In genomic region chr18:31683968-31684278, GRCh38 we compare ENCODE assay signal across 9 cellular contexts. TPM values are rescaled to one million over a fixed set of nuclear protein-coding genes. Genes with fewer than 3 reads are reported as not detected.
A peak's percentile ranks its signal among the peaks of the same experiment; 100 is the strongest.
DNase-seq lines count a peak whose midpoint lies in the region; ATAC-seq and TF ChIP-seq lines count a peak whose summit lies in the region.
"Had no signal": no experiment of that assay in that cellular context is flagged by ENCODE, and none has a peak within 500 bp of the region (broad histone marks: within the 10 kb centered on the region; RNA-seq: fewer than 3 reads in every experiment).

No MANE protein-coding gene starts in this region.

- H3K23me2 ChIP-seq in H9 (ENCODE audit: insufficient read length, low read depth, low read length, poor library complexity, severe bottlenecking): peaks cover 11% of the 10 kb centered on the region

- no peak overlapping the region for H3K27ac ChIP-seq in H9 (ENCODE audit: insufficient read length, low read depth, low read length)
- no peak overlapping the region for H3K27ac ChIP-seq in gastrocnemius medialis

- H4K5ac ChIP-seq in H9 (ENCODE audit: insufficient read length, low read depth, low read length): no peak overlapping the region

- peaks cover 15% of the 10 kb centered on the region for H3K4me1 ChIP-seq in H9 (ENCODE audit: insufficient read depth, low read length)
- peaks cover 8 to 12% of the 10 kb centered on the region in 2 donors for H3K4me1 ChIP-seq in gastrocnemius medialis

- H3K14ac ChIP-seq in H9 (ENCODE audit: insufficient read depth, low read length): peak overlapping the region; percentile 77; the same call in 1 of the 2 replicates

- H3K36me3 Mint-ChIP-seq in H9 (ENCODE audit: insufficient read depth in 1 of 3, low read depth in 3 of 3) (peaks cover 0 to 3% (median 0%) of the 10 kb centered on the region in 3 experiments; a peak in 2 of 7 replicates), T-cell (no peaks in the 10 kb centered on the region)

- no peak overlapping the region for H3K18ac ChIP-seq in H9 (ENCODE audit: insufficient read length, low read depth, low read length)

- no peaks in the 10 kb centered on the region for H4K20me1 ChIP-seq in H9 (ENCODE audit: control insufficient read depth, insufficient read depth, insufficient read length)

- H3K23ac ChIP-seq in H9 (ENCODE audit: insufficient read length, low read depth, low read length): no peak overlapping the region

- no peak overlapping the region for H2BK120ac ChIP-seq in H9 (ENCODE audit: low read depth, low read length, poor library complexity, severe bottlenecking)

- DNase-seq in H9 (no peak), T-cell (no peak), fibroblast of the aortic adventitia (ENCODE audit: low read depth) (no peak), gastrocnemius medialis (no peak), LoVo (ENCODE audit: low spot score) (no peak), Kasumi-1 (lab: John Stamatoyannopoulos, UW) (no peak), DMS53 (lab: John Stamatoyannopoulos, UW) (no peak), hepatic stellate cell (ENCODE audit: low spot score) (no peak)
- DNase-seq: GOT3 had no signal

- no peak for TF ChIP-seq POLR2A in gastrocnemius medialis (IDR thresholded peaks at IDR 0.05)

- no peak overlapping the region for H2AK5ac ChIP-seq in H9 (ENCODE audit: insufficient read length, low read length)

- H3K27me3 ChIP-seq in H9 (ENCODE audit: insufficient read depth, low read length): no peaks in the 10 kb centered on the region
- no peaks in the 10 kb centered on the region for H3K27me3 ChIP-seq in gastrocnemius medialis

- H3K4me3 Mint-ChIP-seq in H9 (peak overlapping the region; percentile 83 to 99), T-cell (peak overlapping the region; percentile 75 to 98 (median 88))

- H3K56ac ChIP-seq in H9 (ENCODE audit: insufficient read length, low read depth, low read length): no peak overlapping the region

- H3K27ac Mint-ChIP-seq in H9 (peak overlapping the region; percentile 67 to 97 (median 96); a peak in 6 of 7 replicates), T-cell (peak overlapping the region in 1 of 2 donors; percentile 47)

- H3K9me3 ChIP-seq in H9 (ENCODE audit: control insufficient read depth, low read depth, low read length) (no peaks in the 10 kb centered on the region), gastrocnemius medialis (no peaks in the 10 kb centered on the region)

- peak overlapping the region; percentile 91 for H3K9ac ChIP-seq in H9 (ENCODE audit: extremely low read depth, insufficient read length, low read length)

- POLR2A ChIA-PET in T-cell (lab: Charles Lee): no interaction called here

- no peak overlapping the region for H3T11ph ChIP-seq in H9 (ENCODE audit: low read length)

- intact Hi-C loops in gastrocnemius medialis (cut with DNase I; ENCODE audit: low total_unique reads): no loop called here

- peaks cover 31% of the 10 kb centered on the region; the same call in 1 of the 2 replicates for H3K79me2 ChIP-seq in H9 (ENCODE audit: insufficient read depth, low read length)

- no peak overlapping the region for H3K4ac ChIP-seq in H9 (ENCODE audit: low read depth, low read length)

- no CpG with 5 or more reads among the region's 9 CpGs for WGBS in H9 (ENCODE audit: extremely low coverage, insufficient read length, low lambda C conversion rate)

- CTCF ChIA-PET in T-cell (lab: Charles Lee): no interaction called here

- H3K27me3 Mint-ChIP-seq in H9 (ENCODE audit: low read depth): no peaks in the 10 kb centered on the region
- peaks cover 16 to 49% of the 10 kb centered on the region in 2 donors for H3K27me3 Mint-ChIP-seq in T-cell

- peak overlapping the region; percentile 72 for H3K4me3 ChIP-seq in fibroblast of the aortic adventitia (ENCODE audit: low read depth, low read length)
- peak overlapping the region; percentile 65 to 70 (median 66) for H3K4me3 ChIP-seq in gastrocnemius medialis

- no peak overlapping the region for H4K8ac ChIP-seq in H9 (replicated peaks; ENCODE audit: insufficient read length, low read depth, low read length)

- H2BK15ac ChIP-seq in H9 (ENCODE audit: low read depth, low read length): no peak overlapping the region; the same call in 1 of the 2 replicates

- H2BK12ac ChIP-seq in H9 (ENCODE audit: insufficient read length, low read depth, low read length): no peak overlapping the region

- H3K4me1 Mint-ChIP-seq in H9: peaks cover 52 to 60% of the 10 kb centered on the region in 2 experiments
- H3K4me1 Mint-ChIP-seq in T-cell: peaks cover 14 to 15% (median 14%) of the 10 kb centered on the region in 3 donors

- H3K79me1 ChIP-seq in H9 (ENCODE audit: insufficient read depth, low read depth, low read length, poor library complexity, severe bottlenecking): peaks cover 7% of the 10 kb centered on the region

- peak overlapping the region; percentile 41 for H2AFZ ChIP-seq in H9 (ENCODE audit: low read length)

- H2BK20ac ChIP-seq in H9 (ENCODE audit: low read depth, low read length, poor library complexity, severe bottlenecking): no peak overlapping the region

- H3K36me3 ChIP-seq in gastrocnemius medialis: no peaks in the 10 kb centered on the region

- H3K9me3 Mint-ChIP-seq in H9 (no peaks in the 10 kb centered on the region; a peak in 1 of 5 replicates), T-cell (no peaks in the 10 kb centered on the region)

- no peak overlapping the region for H2BK5ac ChIP-seq in H9 (ENCODE audit: insufficient read length, low read length)

- no peak for ATAC-seq in T-cell (replicated peaks in 1 of 4)
- ATAC-seq in gastrocnemius medialis: no peak

- TF ChIP-seq CTCF in H9 (conservative IDR thresholded peaks at IDR 0.05) (no peak), fibroblast of the aortic adventitia (IDR thresholded peaks at IDR 0.05; ENCODE audit: insufficient read depth, low read length) (no peak), gastrocnemius medialis (IDR thresholded peaks at IDR 0.05 in 4 of 5, conservative IDR thresholded peaks at IDR 0.05 in 1 of 5) (no peak)

- no peak overlapping the region for H4K91ac ChIP-seq in H9 (ENCODE audit: insufficient read length, low read depth, low read length)

- in situ Hi-C loops in gastrocnemius medialis (cut with MboI; ENCODE audit: low sequenced_read_pairs in 4 of 4): no loop called here

- H3K4me2 ChIP-seq in H9 (ENCODE audit: insufficient read depth, insufficient read length, low read length): peak overlapping the region; percentile 97

RNA-seq across cellular contexts. Expression of gene B4GALT6, which starts 0.5 kb away (rescaled TPM):
- total RNA-seq in H9 (2021): 34.0 and 34.1 TPM in 2 replicates
- 1 to 10 TPM in 3 of 5 donors, under 1 TPM in 2; 0.25 to 1.5 (median 1.2) TPM for total RNA-seq in T-cell
- total RNA-seq in fibroblast of the aortic adventitia (ENCODE audit: low replicate concordance): 1.9 and 6.3 TPM in 2 replicates
- total RNA-seq in gastrocnemius medialis: 1 to 10 TPM in 3 of 4 donors, under 1 TPM in 1; 0.85 to 2.9 (median 1.9) TPM
